In genomic region chr4:73589887-73590801, GRCh38 we compare ENCODE assay signal across 8 cellular contexts. TPM values are rescaled to one million over a fixed set of nuclear protein-coding genes. Genes with fewer than 3 reads are reported as not detected.
DNase-seq lines count a peak whose midpoint lies in the region; ATAC-seq, FAIRE-seq and TF ChIP-seq lines count a peak whose summit lies in the region.

No MANE protein-coding gene starts in this region.

- no peaks in the 10 kb centered on the region for H3K9me3 Mint-ChIP-seq in GM23338

- no peaks in the 10 kb centered on the region for H4K20me1 ChIP-seq in GM23338 (replicated peaks; ENCODE audit: insufficient read depth)

- peak; percentile 99 for FAIRE-seq in GM19239 (lab: Jason Lieb, UNC)

- peak; percentile 94 for ATAC-seq in HG03108 (IDR thresholded peaks at IDR 0.05; ENCODE audit: unreplicated experiment)
- ATAC-seq in GM23338 = no peak

- no peak overlapping the region for H3K4me3 Mint-ChIP-seq in GM23338

- no peak for TF ChIP-seq EP300 in esophagus muscularis mucosa (IDR thresholded peaks at IDR 0.05)

- no peak overlapping the region for H2AFZ ChIP-seq in GM23338

- WGBS in esophagus muscularis mucosa = 37% methylated on average over 5 of the region's 5 CpGs

- H3K36me3 Mint-ChIP-seq in GM23338 (ENCODE audit: low read depth) = no peaks in the 10 kb centered on the region

- H3K9me2 ChIP-seq in GM23338 (ENCODE audit: insufficient read depth) = no peaks in the 10 kb centered on the region

- H3K27ac ChIP-seq in mucosa of rectum (ENCODE audit: low read depth in 2 of 2, low read length in 2 of 2) (peak overlapping the region; percentile 23 to 57), GM23338 (ENCODE audit: low read depth) (no peak overlapping the region), left ventricle myocardium inferior (replicated peaks) (no peak overlapping the region), esophagus muscularis mucosa (replicated peaks in 1 of 4) (no peak overlapping the region)

- intact Hi-C loops in left ventricle myocardium inferior (cut with micrococcal nuclease) = no loop called here
- intact Hi-C loops in esophagus muscularis mucosa (cut with DNase I) = loop anchor here (10.0 kb wide), 1 partner anchor 545 kb away; no protein-coding TSS in a partner anchor

- H3F3A ChIP-seq in GM23338 (replicated peaks; ENCODE audit: low read depth) = no peaks in the 10 kb centered on the region

- H3K36me3 ChIP-seq in mucosa of rectum (ENCODE audit: control insufficient read depth in 2 of 2, insufficient read depth in 2 of 2, low read length in 2 of 2) = peaks cover 0 to 8% of the 10 kb centered on the region in 2 donors
- H3K36me3 ChIP-seq in GM23338 (ENCODE audit: insufficient read depth) = no peaks in the 10 kb centered on the region
- no peaks in the 10 kb centered on the region for H3K36me3 ChIP-seq in left ventricle myocardium inferior
- no peaks in the 10 kb centered on the region for H3K36me3 ChIP-seq in esophagus muscularis mucosa

- no peak overlapping the region for H3K4me2 ChIP-seq in GM23338

- no peak for TF ChIP-seq POLR2A in esophagus muscularis mucosa (IDR thresholded peaks at IDR 0.05; ENCODE audit: low read depth)

- H3K79me2 ChIP-seq in GM23338 (replicated peaks; ENCODE audit: insufficient read depth) = no peaks in the 10 kb centered on the region

- H3K4me1 ChIP-seq in mucosa of rectum (ENCODE audit: control insufficient read depth in 2 of 2, insufficient read depth in 2 of 2, low read length in 2 of 2) (peaks cover 0 to 4% of the 10 kb centered on the region in 2 donors), GM23338 (ENCODE audit: insufficient read depth) (peaks cover 3% of the 10 kb centered on the region), left ventricle myocardium inferior (no peaks in the 10 kb centered on the region), esophagus muscularis mucosa (peaks cover 0 to 15% (median 13%) of the 10 kb centered on the region in 4 donors)

- H3K4me3 ChIP-seq in mucosa of rectum (ENCODE audit: low read length in 2 of 2) (no peak overlapping the region), GM23338 (no peak overlapping the region), left ventricle myocardium inferior (no peak overlapping the region), esophagus muscularis mucosa (no peak overlapping the region)

- H3K27ac Mint-ChIP-seq in GM23338 = no peak overlapping the region

- TF ChIP-seq CTCF in GM23338 (conservative IDR thresholded peaks at IDR 0.05; ENCODE audit: low read depth in 2 of 2) (no peak), left ventricle myocardium inferior (IDR thresholded peaks at IDR 0.05; ENCODE audit: borderline replicate concordance) (no peak), esophagus muscularis mucosa (IDR thresholded peaks at IDR 0.05) (no peak)

- no peak for DNase-seq in GM19239 (ENCODE audit: insufficient read length, low spot score)
- DNase-seq in NCI-H82 treated with DMSO at 0.1 percent for 48 hours (lab: John Stamatoyannopoulos, UW; ENCODE audit: unreplicated experiment) = peak; percentile 6
- no peak for DNase-seq in cortex of kidney (lab: John Stamatoyannopoulos, UW)
- no peak for DNase-seq in GM23338 (ENCODE audit: low spot score)
- no peak for DNase-seq in left ventricle myocardium inferior
- DNase-seq in esophagus muscularis mucosa (ENCODE audit: extremely low spot score) = no peak

- peak overlapping the region in 1 of 2 donors; percentile 27 for H3K9ac ChIP-seq in mucosa of rectum (ENCODE audit: low read depth in 1 of 2, low read length in 2 of 2)

- peaks cover under 1% of the 10 kb centered on the region for H3K27me3 Mint-ChIP-seq in GM23338 (ENCODE audit: insufficient read depth, low read depth, poor library complexity)

- H3K9me3 ChIP-seq in mucosa of rectum (ENCODE audit: control insufficient read depth in 2 of 2, low read length in 2 of 2) (no peaks in the 10 kb centered on the region), left ventricle myocardium inferior (replicated peaks) (no peaks in the 10 kb centered on the region), esophagus muscularis mucosa (no peaks in the 10 kb centered on the region)

- peaks cover 14% of the 10 kb centered on the region; the same call in 2 of the 3 replicates for H3K4me1 Mint-ChIP-seq in GM23338

- H3K27me3 ChIP-seq in mucosa of rectum (ENCODE audit: control insufficient read depth in 2 of 2, insufficient read depth in 2 of 2, low read length in 2 of 2) (no peaks in the 10 kb centered on the region), GM23338 (ENCODE audit: insufficient read depth) (no peaks in the 10 kb centered on the region), left ventricle myocardium inferior (ENCODE audit: low read depth) (peaks cover 7% of the 10 kb centered on the region), esophagus muscularis mucosa (no peaks in the 10 kb centered on the region)

TF ChIP-seq in GM23338, 12 proteins besides CTCF, POLR2A, EP300 and RAD21 (continues in another document):
- TF ChIP-seq ZNF114 (CRISPR knock-in tag; IDR thresholded peaks at IDR 0.05) (no peak), ZNF331 (CRISPR knock-in tag; IDR thresholded peaks at IDR 0.05; ENCODE audit: low read depth) (no peak), POLR2AphosphoS5 (IDR thresholded peaks at IDR 0.05; ENCODE audit: low read depth) (no peak), ETS1 (IDR thresholded peaks at IDR 0.05) (no peak), NANOG (IDR thresholded peaks at IDR 0.05; ENCODE audit: borderline replicate concordance) (no peak), STAT1 (IDR thresholded peaks at IDR 0.05; ENCODE audit: unreplicated experiment) (no peak), REST (IDR thresholded peaks at IDR 0.05; ENCODE audit: unreplicated experiment) (no peak), JUNB (IDR thresholded peaks at IDR 0.05; ENCODE audit: unreplicated experiment) (no peak), CREB1 (CRISPR knock-in tag; IDR thresholded peaks at IDR 0.05; ENCODE audit: low read depth) (no peak), EZH2phosphoT487 (IDR thresholded peaks at IDR 0.05; ENCODE audit: unreplicated experiment) (no peak)

RNA-seq across cellular contexts. Expression of gene RASSF6, which starts 30.1 kb away (rescaled TPM):
- total RNA-seq in GM23338 (2014; rRNA removed; shearing (Covaris generic)) = 0.14 and 0.23 TPM in 2 replicates
- 0.37 and 0.79 TPM in 2 replicates for polyA plus RNA-seq in GM23338 (2016; fragmentation: Nextera tagmentation; extraction: Ambion mirVana)
- total RNA-seq in left ventricle myocardium inferior = not detected
- total RNA-seq in esophagus muscularis mucosa = 1 to 10 TPM in 1 of 4 donors, under 1 TPM in 3; 0.26 to 1.2 (median 0.62) TPM

Comparison
In these comparisons a context has a peak if more than half of its experiments do, and no peak if none do; other contexts are left out.
1. H3K27ac ChIP-seq: peak in mucosa of rectum (2 of 2); none in GM23338 (single experiment), left ventricle myocardium inferior (single experiment) and esophagus muscularis mucosa (0 of 4).